16 cellular contexts compared by ENCODE assay signal in the genomic region with DNA sequence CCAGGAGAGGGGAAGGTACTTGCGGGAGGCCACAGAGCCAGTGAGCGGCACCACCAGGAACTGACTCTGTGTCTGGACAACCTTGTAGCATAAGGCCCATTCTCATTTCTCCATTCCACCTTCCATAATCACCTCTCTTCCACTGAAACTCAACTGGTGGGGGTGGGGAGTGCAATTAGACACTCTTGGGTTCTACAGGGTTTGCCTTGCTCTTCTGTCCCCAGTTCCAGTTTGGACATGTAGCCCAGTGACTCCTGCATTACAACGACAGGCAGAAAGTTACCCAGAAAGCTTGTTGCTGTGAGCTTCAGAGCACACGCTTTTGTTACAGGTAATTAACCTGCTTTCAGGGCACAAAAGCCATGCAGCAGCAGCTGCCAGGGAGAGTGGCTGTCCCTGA.
DNase-seq lines count a peak whose midpoint lies in the region; ATAC-seq lines count a peak whose summit lies in the region.
"Had no signal": no experiment of that assay in that cellular context is flagged by ENCODE, and none has a peak within 500 bp of the region (broad histone marks: within the 10 kb centered on the region; RNA-seq: fewer than 3 reads in every experiment).

No MANE protein-coding gene starts in this region.

- ATAC-seq in HG02588 (IDR thresholded peaks at IDR 0.05; ENCODE audit: unreplicated experiment), result no peak

- DNase-seq in NCI-H1092 (lab: John Stamatoyannopoulos, UW), result peak; percentile 15
- peak; percentile 33 for DNase-seq in NCI-H1436 treated with DMSO at 0.1 percent for 48 hours (lab: John Stamatoyannopoulos, UW)
- peak; percentile 21 for DNase-seq in NCI-H345 treated with DMSO at 0.1 percent for 48 hours (lab: John Stamatoyannopoulos, UW; ENCODE audit: unreplicated experiment)
- DNase-seq in left kidney (ENCODE audit: low read depth, low spot score), result peak; percentile 77
- DNase-seq in stimulated activated CD4-positive, alpha-beta T cell treated with anti-CD3 and anti-CD28 coated beads, Interleukin-2, amount 100 ng/mL, for 24 hours, result no peak
- no peak for DNase-seq in central memory CD4-positive, alpha-beta T cell
- no peak for DNase-seq in NCI-H1048 (lab: John Stamatoyannopoulos, UW)
- DNase-seq: H7; Kasumi-1; MM.1S; NCI-H187; NCI-H510A treated with DMSO at 0.1 percent for 48 hours; NK-92 treated with Interleukin-12 subunit alpha and Interleukin-12 subunit beta, amount 100 ng/mL, for 24 hours; OCI-M1; RPMI8226 had no signal

Comparison
In these comparisons a context has a peak if more than half of its experiments do, and no peak if none do; other contexts are left out.
1. DNase-seq: peak in NCI-H1092 (single experiment), NCI-H1436 treated with DMSO at 0.1 percent for 48 hours (single experiment), NCI-H345 treated with DMSO at 0.1 percent for 48 hours (single experiment) and left kidney (single experiment); none in stimulated activated CD4-positive, alpha-beta T cell treated with anti-CD3 and anti-CD28 coated beads, Interleukin-2, amount 100 ng/mL, for 24 hours (0 of 2), central memory CD4-positive, alpha-beta T cell (single experiment) and NCI-H1048 (single experiment).